Comparison of ENCODE assay signal across 8 cellular contexts in genomic region chr4:22434895-22435294, GRCh38.
DNase-seq lines count a peak whose midpoint lies in the region; ATAC-seq, FAIRE-seq and TF ChIP-seq lines count a peak whose summit lies in the region.

No MANE protein-coding gene starts in this region.

- TF ChIP-seq CTCF in HEK293 (tag by site-specific recombination; IDR thresholded peaks at IDR 0.05), result no peak

- H3K36me3 ChIP-seq in HEK293 (ENCODE audit: control insufficient read depth in 2 of 2, insufficient read depth in 1 of 2, low read length in 2 of 2), result peaks cover 0 to 12% of the 10 kb centered on the region in 2 experiments; a peak in 1 of 3 replicates

- POLR2A ChIA-PET in HEK293 (lab: Yijun Ruan, JAX), result no interaction called here
- POLR2A ChIA-PET in activated CD8-positive, alpha-beta T cell treated with anti-CD3 and anti-CD28 coated beads, Interleukin-2, amount 10 ng/mL, durations not matched to agents 7 days and 5 days (lab: Charles Lee), result no interaction called here

- no peaks in the 10 kb centered on the region for H3K9me3 ChIP-seq in HEK293 (ENCODE audit: control insufficient read depth, insufficient read depth, low read depth, low read length)

- no peaks in the 10 kb centered on the region for H3K36me3 Mint-ChIP-seq in activated CD8-positive, alpha-beta T cell treated with anti-CD3 and anti-CD28 coated beads, Interleukin-2, amount 10 ng/mL, durations not matched to agents 7 days and 5 days (ENCODE audit: low read depth)

- CTCF ChIA-PET in HEK293 (lab: Yijun Ruan, JAX), result interaction anchor here (0.6 to 0.7 kb wide), 2 partner anchors 9 to 23 kb away, joined by 3 read pairs; no protein-coding TSS in a partner anchor
- CTCF ChIA-PET in activated CD8-positive, alpha-beta T cell treated with anti-CD3 and anti-CD28 coated beads, Interleukin-2, amount 10 ng/mL, durations not matched to agents 7 days and 5 days (lab: Charles Lee), result interaction anchor here (1.0 to 1.7 kb wide), 5 partner anchors 10 to 46 kb away, joined by 3 to 5 read pairs (median 4); no protein-coding TSS in a partner anchor

- H3K4me3 Mint-ChIP-seq in activated CD8-positive, alpha-beta T cell treated with anti-CD3 and anti-CD28 coated beads, Interleukin-2, amount 10 ng/mL, durations not matched to agents 7 days and 5 days, result no peak overlapping the region

- H3K27ac ChIP-seq in HEK293 (ENCODE audit: extremely low read depth, low read depth, low read length), result no peak overlapping the region

- no peak for ATAC-seq in activated CD8-positive, alpha-beta T cell treated with anti-CD3 and anti-CD28 coated beads, Interleukin-2, amount 10 ng/mL, durations not matched to agents 7 days and 5 days
- ATAC-seq in HG03378 (IDR thresholded peaks at IDR 0.05; ENCODE audit: unreplicated experiment) (no peak), GM18861 (IDR thresholded peaks at IDR 0.05; ENCODE audit: unreplicated experiment) (no peak), HG03139 (IDR thresholded peaks at IDR 0.05; ENCODE audit: unreplicated experiment) (no peak)

- no peak overlapping the region for H3K27ac Mint-ChIP-seq in activated CD8-positive, alpha-beta T cell treated with anti-CD3 and anti-CD28 coated beads, Interleukin-2, amount 10 ng/mL, durations not matched to agents 7 days and 5 days

- H3K9me3 Mint-ChIP-seq in activated CD8-positive, alpha-beta T cell treated with anti-CD3 and anti-CD28 coated beads, Interleukin-2, amount 10 ng/mL, durations not matched to agents 7 days and 5 days (ENCODE audit: insufficient read depth), result no peaks in the 10 kb centered on the region

- no peaks in the 10 kb centered on the region for H3K27me3 Mint-ChIP-seq in activated CD8-positive, alpha-beta T cell treated with anti-CD3 and anti-CD28 coated beads, Interleukin-2, amount 10 ng/mL, durations not matched to agents 7 days and 5 days (ENCODE audit: low read depth)

- H3K4me3 ChIP-seq in HEK293 (ENCODE audit: low read depth, low read length), result no peak overlapping the region

- H3K4me1 Mint-ChIP-seq in activated CD8-positive, alpha-beta T cell treated with anti-CD3 and anti-CD28 coated beads, Interleukin-2, amount 10 ng/mL, durations not matched to agents 7 days and 5 days (ENCODE audit: low read depth), result no peaks in the 10 kb centered on the region

- DNase-seq in D341Med (ENCODE audit: low spot score), result peak; percentile 74
- DNase-seq in activated CD8-positive, alpha-beta T cell treated with anti-CD3 and anti-CD28 coated beads, Interleukin-2, amount 10 ng/mL, durations not matched to agents 7 days and 5 days, result peak; percentile 25
- DNase-seq in iPS DF 19.7 (ENCODE audit: low read depth, low spot score), result peak; percentile 23
- peak; percentile 17 for DNase-seq in urothelium cell line (ENCODE audit: low spot score)

- no peaks in the 10 kb centered on the region for H3K4me1 ChIP-seq in HEK293 (ENCODE audit: control insufficient read depth, insufficient read depth, low read length)

- FAIRE-seq in urothelium cell line (lab: Jason Lieb, UNC), result no peak

TF ChIP-seq in HEK293, 187 proteins besides CTCF, POLR2A, EP300 and RAD21:
- TF ChIP-seq ZBTB26 (tag by site-specific recombination; optimal IDR thresholded peaks at IDR 0.05) (no peak), ZNF785 (tag by site-specific recombination; IDR thresholded peaks at IDR 0.05) (no peak), ZNF645 (tag by site-specific recombination; IDR thresholded peaks at IDR 0.05) (no peak), ZNF654 (tag by site-specific recombination; IDR thresholded peaks at IDR 0.05; ENCODE audit: low read depth) (peak; percentile 21; the same call in 1 of the 2 replicates), HOXA7 (CRISPR knock-in tag; IDR thresholded peaks at IDR 0.05; ENCODE audit: borderline replicate concordance) (no peak), ZNF600 (tag by site-specific recombination; IDR thresholded peaks at IDR 0.05) (peak; percentile 55; the same call in 1 of the 2 replicates), BCL11A (tag by site-specific recombination; IDR thresholded peaks at IDR 0.05; ENCODE audit: low read depth) (no peak), ZNF664 (tag by site-specific recombination; IDR thresholded peaks at IDR 0.05) (peak; percentile 81), ZNF292 (tag by site-specific recombination; IDR thresholded peaks at IDR 0.05; ENCODE audit: borderline replicate concordance, low read depth) (no peak), ZNF157 (tag by site-specific recombination; IDR thresholded peaks at IDR 0.05) (no peak)

Comparison
In these comparisons a context has a peak if more than half of its experiments do, and no peak if none do; other contexts are left out.
1. DNase-seq: peak in every context shown above with its lines; median percentile 74 in D341Med; 25 in activated CD8-positive, alpha-beta T cell treated with anti-CD3 and anti-CD28 coated beads, Interleukin-2, amount 10 ng/mL, durations not matched to agents 7 days and 5 days; 23 in iPS DF 19.7; 17 in urothelium cell line.